Comparison of ENCODE assay signal across 9 cellular contexts in the genomic region with DNA sequence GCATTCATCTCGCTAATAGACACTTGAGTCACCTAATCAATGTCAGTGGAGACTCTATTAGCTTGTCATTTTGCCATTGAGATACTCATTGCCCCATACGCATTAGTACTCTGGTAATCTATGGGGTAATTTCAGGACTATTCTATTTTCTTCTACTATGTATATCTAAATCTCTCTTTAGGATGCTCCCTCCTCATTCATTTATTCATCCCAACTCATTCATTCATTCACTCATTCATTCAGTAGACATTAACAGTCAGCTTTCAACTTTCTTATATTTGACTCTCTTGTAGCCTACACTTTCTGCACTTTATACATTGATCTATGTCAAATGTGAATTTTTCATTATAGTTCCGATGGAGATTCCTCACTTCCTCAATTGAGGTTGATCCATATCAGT.
"Had no signal": no experiment of that assay in that cellular context is flagged by ENCODE, and none has a peak within 500 bp of the region (broad histone marks: within the 10 kb centered on the region; RNA-seq: fewer than 3 reads in every experiment).

No MANE protein-coding gene starts in this region.

- H3K9me3 ChIP-seq: HAP-1 had no signal

- FAIRE-seq: HepG2 had no signal

- H3K27ac ChIP-seq: GM23248, HL-60 had no signal

- H3K4me3 ChIP-seq: GM23248, HAP-1 had no signal

- DNase-seq: GM23248, GOT3, H7, HFFc6, KG1 had no signal

- H3K4me1 ChIP-seq: HAP-1 had no signal

- H2AFZ ChIP-seq: GM23248 had no signal

- ATAC-seq: HCT116, HepG2 had no signal

- H3K9ac ChIP-seq: GM23248 had no signal

- H3K36me3 ChIP-seq: HAP-1 had no signal
